ENCODE assay signal across 1 cellular context in the genomic region with DNA sequence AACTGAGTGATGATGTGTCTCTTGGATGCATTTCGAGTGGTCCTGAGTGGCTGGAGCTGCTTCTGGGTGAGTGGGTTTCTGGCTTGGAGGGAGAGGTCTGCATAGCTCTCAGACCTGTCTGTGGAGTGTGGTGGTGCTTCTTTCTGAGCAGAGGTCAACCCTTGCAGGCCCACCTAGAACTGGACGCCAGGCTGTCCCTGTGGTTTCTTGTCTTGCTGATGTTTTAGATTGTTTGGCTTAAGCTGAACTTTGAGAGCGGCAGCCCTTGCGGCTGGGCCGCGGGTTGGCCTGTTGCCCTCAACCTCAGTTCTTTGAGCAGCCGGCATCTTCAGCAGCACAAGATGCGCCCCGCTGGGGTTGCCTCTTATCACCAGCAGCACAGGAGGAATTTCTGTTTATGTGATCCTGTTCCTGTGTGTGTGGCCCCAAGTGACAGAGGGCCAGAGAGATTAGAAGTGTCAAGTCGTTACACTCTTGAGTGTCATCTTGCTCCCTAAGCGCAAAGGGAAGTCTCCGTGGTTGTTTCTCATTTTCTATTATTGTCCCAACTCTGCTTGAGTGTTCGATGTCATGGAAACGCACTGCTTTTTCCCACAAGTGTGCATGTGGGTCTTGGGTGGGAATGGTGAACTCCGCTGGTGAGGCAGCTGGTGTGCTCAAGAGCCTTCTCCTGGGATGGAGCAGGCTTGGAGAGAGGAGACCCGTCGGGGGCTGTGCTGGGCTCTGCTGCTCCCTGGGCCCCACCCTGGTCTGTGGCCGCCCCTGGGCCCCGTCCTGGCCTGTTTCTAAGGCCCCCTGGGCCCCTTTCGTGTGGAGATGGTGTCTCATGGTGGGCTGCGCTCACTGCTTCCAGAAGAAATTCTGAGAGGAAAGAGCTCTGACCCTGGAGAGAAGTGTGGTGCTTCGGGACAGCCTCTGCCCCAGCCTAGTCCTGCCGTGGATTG.
TF ChIP-seq lines count a peak whose summit lies in the region.

No MANE protein-coding gene starts in this region.

TF ChIP-seq in K562, 482 proteins besides CTCF, POLR2A, EP300 and RAD21 (continued from another document):
- TF ChIP-seq, protein P1, sequence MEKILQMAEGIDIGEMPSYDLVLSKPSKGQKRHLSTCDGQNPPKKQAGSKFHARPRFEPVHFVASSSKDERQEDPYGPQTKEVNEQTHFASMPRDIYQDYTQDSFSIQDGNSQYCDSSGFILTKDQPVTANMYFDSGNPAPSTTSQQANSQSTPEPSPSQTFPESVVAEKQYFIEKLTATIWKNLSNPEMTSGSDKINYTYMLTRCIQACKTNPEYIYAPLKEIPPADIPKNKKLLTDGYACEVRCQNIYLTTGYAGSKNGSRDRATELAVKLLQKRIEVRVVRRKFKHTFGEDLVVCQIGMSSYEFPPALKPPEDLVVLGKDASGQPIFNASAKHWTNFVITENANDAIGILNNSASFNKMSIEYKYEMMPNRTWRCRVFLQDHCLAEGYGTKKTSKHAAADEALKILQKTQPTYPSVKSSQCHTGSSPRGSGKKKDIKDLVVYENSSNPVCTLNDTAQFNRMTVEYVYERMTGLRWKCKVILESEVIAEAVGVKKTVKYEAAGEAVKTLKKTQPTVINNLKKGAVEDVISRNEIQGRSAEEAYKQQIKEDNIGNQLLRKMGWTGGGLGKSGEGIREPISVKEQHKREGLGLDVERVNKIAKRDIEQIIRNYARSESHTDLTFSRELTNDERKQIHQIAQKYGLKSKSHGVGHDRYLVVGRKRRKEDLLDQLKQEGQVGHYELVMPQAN (IDR thresholded peaks at IDR 0.05; ENCODE audit: borderline replicate concordance) = no peak
- TF ChIP-seq, protein P2, sequence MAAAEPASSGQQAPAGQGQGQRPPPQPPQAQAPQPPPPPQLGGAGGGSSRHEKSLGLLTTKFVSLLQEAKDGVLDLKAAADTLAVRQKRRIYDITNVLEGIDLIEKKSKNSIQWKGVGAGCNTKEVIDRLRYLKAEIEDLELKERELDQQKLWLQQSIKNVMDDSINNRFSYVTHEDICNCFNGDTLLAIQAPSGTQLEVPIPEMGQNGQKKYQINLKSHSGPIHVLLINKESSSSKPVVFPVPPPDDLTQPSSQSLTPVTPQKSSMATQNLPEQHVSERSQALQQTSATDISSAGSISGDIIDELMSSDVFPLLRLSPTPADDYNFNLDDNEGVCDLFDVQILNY (CRISPR knock-in tag; IDR thresholded peaks at IDR 0.05) = no peak
- TF ChIP-seq ZNF274 (IDR thresholded peaks at IDR 0.05; ENCODE audit: borderline replicate concordance, low read depth, low read length) (peak; percentile 75; the same call in 1 of the 2 replicates), TARDBP (IDR thresholded peaks at IDR 0.05) (no peak; the same call in none of the 2 replicates), ZNF766 (CRISPR knock-in tag; conservative IDR thresholded peaks at IDR 0.05) (peak; percentile 97), ZKSCAN3 (CRISPR knock-in tag; IDR thresholded peaks at IDR 0.05) (no peak), TEAD4 (IDR thresholded peaks at IDR 0.05; ENCODE audit: low read length) (peak; percentile 100), TEAD4 (CRISPR knock-in tag; IDR thresholded peaks at IDR 0.05; ENCODE audit: borderline replicate concordance) (no peak), SREBF1 (IDR thresholded peaks at IDR 0.05; ENCODE audit: borderline replicate concordance, low read depth, low read length) (no peak), MYNN (IDR thresholded peaks at IDR 0.05) (peak; percentile 86; the same call in 1 of the 2 replicates), MYNN (CRISPR knock-in tag; IDR thresholded peaks at IDR 0.05) (no peak), ILF3 (IDR thresholded peaks at IDR 0.05; ENCODE audit: borderline replicate concordance) (0 out of 2 replicates have a peak, but pooled peaks have one; percentile 34), MEF2A (IDR thresholded peaks at IDR 0.05; ENCODE audit: control insufficient read depth, low read depth, low read length) (peak; percentile 70; the same call in 1 of the 2 replicates), NONO (IDR thresholded peaks at IDR 0.05; ENCODE audit: low read depth in 2 of 2, low read length in 1 of 2) (peak in 1 of 2 experiments; percentile 85; a peak in 2 of 4 replicates), SLC30A9 (CRISPR knock-in tag; IDR thresholded peaks at IDR 0.05) (no peak), ZNF75A (CRISPR knock-in tag; IDR thresholded peaks at IDR 0.05) (no peak), KLF1 (tag; IDR thresholded peaks at IDR 0.05) (0 out of 2 replicates have a peak, but pooled peaks have one; percentile 9), TRIM28 (IDR thresholded peaks at IDR 0.05) (peak; percentile 74), U2AF1 (optimal IDR thresholded peaks at IDR 0.05; ENCODE audit: low read depth, low read length) (no peak)
- TF ChIP-seq, protein P3, sequence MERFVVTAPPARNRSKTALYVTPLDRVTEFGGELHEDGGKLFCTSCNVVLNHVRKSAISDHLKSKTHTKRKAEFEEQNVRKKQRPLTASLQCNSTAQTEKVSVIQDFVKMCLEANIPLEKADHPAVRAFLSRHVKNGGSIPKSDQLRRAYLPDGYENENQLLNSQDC (CRISPR knock-in tag; IDR thresholded peaks at IDR 0.05) = no peak
- TF ChIP-seq, protein P4, sequence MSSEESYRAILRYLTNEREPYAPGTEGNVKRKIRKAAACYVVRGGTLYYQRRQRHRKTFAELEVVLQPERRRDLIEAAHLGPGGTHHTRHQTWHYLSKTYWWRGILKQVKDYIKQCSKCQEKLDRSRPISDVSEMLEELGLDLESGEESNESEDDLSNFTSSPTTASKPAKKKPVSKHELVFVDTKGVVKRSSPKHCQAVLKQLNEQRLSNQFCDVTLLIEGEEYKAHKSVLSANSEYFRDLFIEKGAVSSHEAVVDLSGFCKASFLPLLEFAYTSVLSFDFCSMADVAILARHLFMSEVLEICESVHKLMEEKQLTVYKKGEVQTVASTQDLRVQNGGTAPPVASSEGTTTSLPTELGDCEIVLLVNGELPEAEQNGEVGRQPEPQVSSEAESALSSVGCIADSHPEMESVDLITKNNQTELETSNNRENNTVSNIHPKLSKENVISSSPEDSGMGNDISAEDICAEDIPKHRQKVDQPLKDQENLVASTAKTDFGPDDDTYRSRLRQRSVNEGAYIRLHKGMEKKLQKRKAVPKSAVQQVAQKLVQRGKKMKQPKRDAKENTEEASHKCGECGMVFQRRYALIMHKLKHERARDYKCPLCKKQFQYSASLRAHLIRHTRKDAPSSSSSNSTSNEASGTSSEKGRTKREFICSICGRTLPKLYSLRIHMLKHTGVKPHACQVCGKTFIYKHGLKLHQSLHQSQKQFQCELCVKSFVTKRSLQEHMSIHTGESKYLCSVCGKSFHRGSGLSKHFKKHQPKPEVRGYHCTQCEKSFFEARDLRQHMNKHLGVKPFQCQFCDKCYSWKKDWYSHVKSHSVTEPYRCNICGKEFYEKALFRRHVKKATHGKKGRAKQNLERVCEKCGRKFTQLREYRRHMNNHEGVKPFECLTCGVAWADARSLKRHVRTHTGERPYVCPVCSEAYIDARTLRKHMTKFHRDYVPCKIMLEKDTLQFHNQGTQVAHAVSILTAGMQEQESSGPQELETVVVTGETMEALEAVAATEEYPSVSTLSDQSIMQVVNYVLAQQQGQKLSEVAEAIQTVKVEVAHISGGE (CRISPR knock-in tag; IDR thresholded peaks at IDR 0.05) = peak in 1 of 3 experiments; percentile 88; a peak in 2 of 6 replicates
- TF ChIP-seq, protein P5, sequence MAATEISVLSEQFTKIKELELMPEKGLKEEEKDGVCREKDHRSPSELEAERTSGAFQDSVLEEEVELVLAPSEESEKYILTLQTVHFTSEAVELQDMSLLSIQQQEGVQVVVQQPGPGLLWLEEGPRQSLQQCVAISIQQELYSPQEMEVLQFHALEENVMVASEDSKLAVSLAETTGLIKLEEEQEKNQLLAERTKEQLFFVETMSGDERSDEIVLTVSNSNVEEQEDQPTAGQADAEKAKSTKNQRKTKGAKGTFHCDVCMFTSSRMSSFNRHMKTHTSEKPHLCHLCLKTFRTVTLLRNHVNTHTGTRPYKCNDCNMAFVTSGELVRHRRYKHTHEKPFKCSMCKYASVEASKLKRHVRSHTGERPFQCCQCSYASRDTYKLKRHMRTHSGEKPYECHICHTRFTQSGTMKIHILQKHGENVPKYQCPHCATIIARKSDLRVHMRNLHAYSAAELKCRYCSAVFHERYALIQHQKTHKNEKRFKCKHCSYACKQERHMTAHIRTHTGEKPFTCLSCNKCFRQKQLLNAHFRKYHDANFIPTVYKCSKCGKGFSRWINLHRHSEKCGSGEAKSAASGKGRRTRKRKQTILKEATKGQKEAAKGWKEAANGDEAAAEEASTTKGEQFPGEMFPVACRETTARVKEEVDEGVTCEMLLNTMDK (IDR thresholded peaks at IDR 0.05; ENCODE audit: borderline replicate concordance, insufficient read depth, low read depth, low read length, poor library complexity, severe bottlenecking) = no peak
- TF ChIP-seq, protein P6, sequence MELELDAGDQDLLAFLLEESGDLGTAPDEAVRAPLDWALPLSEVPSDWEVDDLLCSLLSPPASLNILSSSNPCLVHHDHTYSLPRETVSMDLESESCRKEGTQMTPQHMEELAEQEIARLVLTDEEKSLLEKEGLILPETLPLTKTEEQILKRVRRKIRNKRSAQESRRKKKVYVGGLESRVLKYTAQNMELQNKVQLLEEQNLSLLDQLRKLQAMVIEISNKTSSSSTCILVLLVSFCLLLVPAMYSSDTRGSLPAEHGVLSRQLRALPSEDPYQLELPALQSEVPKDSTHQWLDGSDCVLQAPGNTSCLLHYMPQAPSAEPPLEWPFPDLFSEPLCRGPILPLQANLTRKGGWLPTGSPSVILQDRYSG (tag; conservative IDR thresholded peaks at IDR 0.05; ENCODE audit: low read depth) = no peak
- TF ChIP-seq, protein P7, sequence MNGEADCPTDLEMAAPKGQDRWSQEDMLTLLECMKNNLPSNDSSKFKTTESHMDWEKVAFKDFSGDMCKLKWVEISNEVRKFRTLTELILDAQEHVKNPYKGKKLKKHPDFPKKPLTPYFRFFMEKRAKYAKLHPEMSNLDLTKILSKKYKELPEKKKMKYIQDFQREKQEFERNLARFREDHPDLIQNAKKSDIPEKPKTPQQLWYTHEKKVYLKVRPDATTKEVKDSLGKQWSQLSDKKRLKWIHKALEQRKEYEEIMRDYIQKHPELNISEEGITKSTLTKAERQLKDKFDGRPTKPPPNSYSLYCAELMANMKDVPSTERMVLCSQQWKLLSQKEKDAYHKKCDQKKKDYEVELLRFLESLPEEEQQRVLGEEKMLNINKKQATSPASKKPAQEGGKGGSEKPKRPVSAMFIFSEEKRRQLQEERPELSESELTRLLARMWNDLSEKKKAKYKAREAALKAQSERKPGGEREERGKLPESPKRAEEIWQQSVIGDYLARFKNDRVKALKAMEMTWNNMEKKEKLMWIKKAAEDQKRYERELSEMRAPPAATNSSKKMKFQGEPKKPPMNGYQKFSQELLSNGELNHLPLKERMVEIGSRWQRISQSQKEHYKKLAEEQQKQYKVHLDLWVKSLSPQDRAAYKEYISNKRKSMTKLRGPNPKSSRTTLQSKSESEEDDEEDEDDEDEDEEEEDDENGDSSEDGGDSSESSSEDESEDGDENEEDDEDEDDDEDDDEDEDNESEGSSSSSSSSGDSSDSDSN (IDR thresholded peaks at IDR 0.05; ENCODE audit: borderline replicate concordance in 1 of 2, low read depth in 2 of 2, low read length in 2 of 2) = peak in 1 of 2 experiments; percentile 57; a peak in 2 of 4 replicates
